ENCODE assay signal across 2 cellular contexts in the genomic region with DNA sequence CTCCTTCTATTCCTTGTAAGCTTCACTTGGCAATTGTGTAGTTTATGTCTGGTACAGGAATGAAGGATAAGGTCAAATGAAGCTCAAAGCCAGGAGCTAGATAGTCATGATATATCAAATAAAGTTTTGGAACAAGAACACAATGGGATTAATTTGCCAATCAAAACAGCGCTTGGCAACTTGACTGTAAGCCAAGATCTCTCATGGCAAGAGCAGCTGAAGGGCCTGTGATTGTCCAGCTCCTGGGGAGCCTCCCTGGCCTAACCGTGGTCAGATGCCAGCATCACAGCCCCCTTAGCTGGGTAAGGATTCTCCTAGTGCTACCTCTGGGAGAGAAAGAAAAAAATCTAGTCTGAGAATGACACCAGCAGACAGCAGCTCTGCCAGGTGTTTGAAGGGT.
TF ChIP-seq lines count a peak whose summit lies in the region.

No MANE protein-coding gene starts in this region.

TF ChIP-seq in Ishikawa, 13 proteins besides CTCF, POLR2A, EP300 and RAD21 (continued from another document):
- TF ChIP-seq, protein P1, sequence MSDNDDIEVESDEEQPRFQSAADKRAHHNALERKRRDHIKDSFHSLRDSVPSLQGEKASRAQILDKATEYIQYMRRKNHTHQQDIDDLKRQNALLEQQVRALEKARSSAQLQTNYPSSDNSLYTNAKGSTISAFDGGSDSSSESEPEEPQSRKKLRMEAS (IDR thresholded peaks at IDR 0.05): no peak
- no peak for TF ChIP-seq CEBPB (IDR thresholded peaks at IDR 0.05)
- TF ChIP-seq TAF1 (IDR thresholded peaks at IDR 0.05; ENCODE audit: low read depth): no peak
- TF ChIP-seq, protein P2, sequence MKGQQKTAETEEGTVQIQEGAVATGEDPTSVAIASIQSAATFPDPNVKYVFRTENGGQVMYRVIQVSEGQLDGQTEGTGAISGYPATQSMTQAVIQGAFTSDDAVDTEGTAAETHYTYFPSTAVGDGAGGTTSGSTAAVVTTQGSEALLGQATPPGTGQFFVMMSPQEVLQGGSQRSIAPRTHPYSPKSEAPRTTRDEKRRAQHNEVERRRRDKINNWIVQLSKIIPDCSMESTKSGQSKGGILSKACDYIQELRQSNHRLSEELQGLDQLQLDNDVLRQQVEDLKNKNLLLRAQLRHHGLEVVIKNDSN (IDR thresholded peaks at IDR 0.05): no peak
- TF ChIP-seq NFIC (IDR thresholded peaks at IDR 0.05): peak; percentile 46; the same call in 1 of the 2 replicates
TF ChIP-seq in Ishikawa: peak in this region for 1.

TF ChIP-seq in HepG2, 621 proteins besides CTCF, POLR2A, EP300 and RAD21 (continued from another document):
- no peak for TF ChIP-seq PCBP2 (optimal IDR thresholded peaks at IDR 0.05; ENCODE audit: low read depth, low read length, poor library complexity, severe bottlenecking)
- TF ChIP-seq ASH2L (IDR thresholded peaks at IDR 0.05; ENCODE audit: insufficient read length, low read depth, low read length): no peak
- TF ChIP-seq ZNF749 (CRISPR knock-in tag; IDR thresholded peaks at IDR 0.05; ENCODE audit: borderline replicate concordance): no peak
- TF ChIP-seq SIN3B (IDR thresholded peaks at IDR 0.05; ENCODE audit: low read length): no peak
- no peak for TF ChIP-seq SMAD3 (CRISPR knock-in tag; IDR thresholded peaks at IDR 0.05)
- TF ChIP-seq, protein P3, sequence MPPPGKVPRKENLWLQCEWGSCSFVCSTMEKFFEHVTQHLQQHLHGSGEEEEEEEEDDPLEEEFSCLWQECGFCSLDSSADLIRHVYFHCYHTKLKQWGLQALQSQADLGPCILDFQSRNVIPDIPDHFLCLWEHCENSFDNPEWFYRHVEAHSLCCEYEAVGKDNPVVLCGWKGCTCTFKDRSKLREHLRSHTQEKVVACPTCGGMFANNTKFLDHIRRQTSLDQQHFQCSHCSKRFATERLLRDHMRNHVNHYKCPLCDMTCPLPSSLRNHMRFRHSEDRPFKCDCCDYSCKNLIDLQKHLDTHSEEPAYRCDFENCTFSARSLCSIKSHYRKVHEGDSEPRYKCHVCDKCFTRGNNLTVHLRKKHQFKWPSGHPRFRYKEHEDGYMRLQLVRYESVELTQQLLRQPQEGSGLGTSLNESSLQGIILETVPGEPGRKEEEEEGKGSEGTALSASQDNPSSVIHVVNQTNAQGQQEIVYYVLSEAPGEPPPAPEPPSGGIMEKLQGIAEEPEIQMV (CRISPR knock-in tag; IDR thresholded peaks at IDR 0.05; ENCODE audit: low read depth): no peak
- TF ChIP-seq, protein P4, sequence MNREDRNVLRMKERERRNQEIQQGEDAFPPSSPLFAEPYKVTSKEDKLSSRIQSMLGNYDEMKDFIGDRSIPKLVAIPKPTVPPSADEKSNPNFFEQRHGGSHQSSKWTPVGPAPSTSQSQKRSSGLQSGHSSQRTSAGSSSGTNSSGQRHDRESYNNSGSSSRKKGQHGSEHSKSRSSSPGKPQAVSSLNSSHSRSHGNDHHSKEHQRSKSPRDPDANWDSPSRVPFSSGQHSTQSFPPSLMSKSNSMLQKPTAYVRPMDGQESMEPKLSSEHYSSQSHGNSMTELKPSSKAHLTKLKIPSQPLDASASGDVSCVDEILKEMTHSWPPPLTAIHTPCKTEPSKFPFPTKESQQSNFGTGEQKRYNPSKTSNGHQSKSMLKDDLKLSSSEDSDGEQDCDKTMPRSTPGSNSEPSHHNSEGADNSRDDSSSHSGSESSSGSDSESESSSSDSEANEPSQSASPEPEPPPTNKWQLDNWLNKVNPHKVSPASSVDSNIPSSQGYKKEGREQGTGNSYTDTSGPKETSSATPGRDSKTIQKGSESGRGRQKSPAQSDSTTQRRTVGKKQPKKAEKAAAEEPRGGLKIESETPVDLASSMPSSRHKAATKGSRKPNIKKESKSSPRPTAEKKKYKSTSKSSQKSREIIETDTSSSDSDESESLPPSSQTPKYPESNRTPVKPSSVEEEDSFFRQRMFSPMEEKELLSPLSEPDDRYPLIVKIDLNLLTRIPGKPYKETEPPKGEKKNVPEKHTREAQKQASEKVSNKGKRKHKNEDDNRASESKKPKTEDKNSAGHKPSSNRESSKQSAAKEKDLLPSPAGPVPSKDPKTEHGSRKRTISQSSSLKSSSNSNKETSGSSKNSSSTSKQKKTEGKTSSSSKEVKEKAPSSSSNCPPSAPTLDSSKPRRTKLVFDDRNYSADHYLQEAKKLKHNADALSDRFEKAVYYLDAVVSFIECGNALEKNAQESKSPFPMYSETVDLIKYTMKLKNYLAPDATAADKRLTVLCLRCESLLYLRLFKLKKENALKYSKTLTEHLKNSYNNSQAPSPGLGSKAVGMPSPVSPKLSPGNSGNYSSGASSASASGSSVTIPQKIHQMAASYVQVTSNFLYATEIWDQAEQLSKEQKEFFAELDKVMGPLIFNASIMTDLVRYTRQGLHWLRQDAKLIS (CRISPR knock-in tag; IDR thresholded peaks at IDR 0.05): no peak
- no peak for TF ChIP-seq ZNF30 (CRISPR knock-in tag; IDR thresholded peaks at IDR 0.05)
- no peak for TF ChIP-seq ZNF615 (CRISPR knock-in tag; IDR thresholded peaks at IDR 0.05; ENCODE audit: borderline replicate concordance)
- TF ChIP-seq, protein P5, sequence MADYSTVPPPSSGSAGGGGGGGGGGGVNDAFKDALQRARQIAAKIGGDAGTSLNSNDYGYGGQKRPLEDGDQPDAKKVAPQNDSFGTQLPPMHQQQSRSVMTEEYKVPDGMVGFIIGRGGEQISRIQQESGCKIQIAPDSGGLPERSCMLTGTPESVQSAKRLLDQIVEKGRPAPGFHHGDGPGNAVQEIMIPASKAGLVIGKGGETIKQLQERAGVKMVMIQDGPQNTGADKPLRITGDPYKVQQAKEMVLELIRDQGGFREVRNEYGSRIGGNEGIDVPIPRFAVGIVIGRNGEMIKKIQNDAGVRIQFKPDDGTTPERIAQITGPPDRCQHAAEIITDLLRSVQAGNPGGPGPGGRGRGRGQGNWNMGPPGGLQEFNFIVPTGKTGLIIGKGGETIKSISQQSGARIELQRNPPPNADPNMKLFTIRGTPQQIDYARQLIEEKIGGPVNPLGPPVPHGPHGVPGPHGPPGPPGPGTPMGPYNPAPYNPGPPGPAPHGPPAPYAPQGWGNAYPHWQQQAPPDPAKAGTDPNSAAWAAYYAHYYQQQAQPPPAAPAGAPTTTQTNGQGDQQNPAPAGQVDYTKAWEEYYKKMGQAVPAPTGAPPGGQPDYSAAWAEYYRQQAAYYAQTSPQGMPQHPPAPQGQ (CRISPR knock-in tag; IDR thresholded peaks at IDR 0.05; ENCODE audit: borderline replicate concordance): no peak
- no peak for TF ChIP-seq ZNF724P (CRISPR knock-in tag; IDR thresholded peaks at IDR 0.05; ENCODE audit: borderline replicate concordance)
- no peak for TF ChIP-seq KDM6A (CRISPR knock-in tag; IDR thresholded peaks at IDR 0.05; ENCODE audit: low read depth)
- no peak for TF ChIP-seq ZNF563 (CRISPR knock-in tag; IDR thresholded peaks at IDR 0.05)
- TF ChIP-seq SMAD1 (CRISPR knock-in tag; IDR thresholded peaks at IDR 0.05; ENCODE audit: borderline replicate concordance, low read depth): no peak
- no peak for TF ChIP-seq ZNF841 (CRISPR knock-in tag; IDR thresholded peaks at IDR 0.05; ENCODE audit: borderline replicate concordance)
- no peak for TF ChIP-seq ZBTB20 (CRISPR knock-in tag; IDR thresholded peaks at IDR 0.05; ENCODE audit: borderline replicate concordance, low read depth)
- TF ChIP-seq KLF15 (CRISPR knock-in tag; IDR thresholded peaks at IDR 0.05; ENCODE audit: borderline replicate concordance): no peak
- TF ChIP-seq MIER2 (CRISPR knock-in tag; IDR thresholded peaks at IDR 0.05): no peak
